Comparison of ENCODE assay signal across 8 cellular contexts in genomic region chr20:10674684-10675455, GRCh38. TPM values are rescaled to one million over a fixed set of nuclear protein-coding genes. Genes with fewer than 3 reads are reported as not detected.
DNase-seq lines count a peak whose midpoint lies in the region; ATAC-seq and TF ChIP-seq lines count a peak whose summit lies in the region.

No MANE protein-coding gene starts in this region.

- peaks cover 10% of the 10 kb centered on the region for H3K79me2 ChIP-seq in fibroblast of lung (ENCODE audit: control insufficient read depth, insufficient read depth, low read length)

- H3K27me3 Mint-ChIP-seq in CD4-positive, alpha-beta memory T cell: peaks cover 42 to 49% of the 10 kb centered on the region in 2 donors
- peaks cover 58% of the 10 kb centered on the region for H3K27me3 Mint-ChIP-seq in activated CD8-positive, alpha-beta T cell treated with anti-CD3 and anti-CD28 coated beads for 36 hours

- TF ChIP-seq CTCF in activated CD8-positive, alpha-beta T cell treated with anti-CD3 and anti-CD28 coated beads for 36 hours (IDR thresholded peaks at IDR 0.05): peak; percentile 61
- TF ChIP-seq CTCF in fibroblast of lung (conservative IDR thresholded peaks at IDR 0.05 in 1 of 2, IDR thresholded peaks at IDR 0.05 in 1 of 2; ENCODE audit: low read depth in 1 of 2, low read length in 2 of 2): peak; percentile 65 to 78

- H4K20me1 ChIP-seq in fibroblast of lung (ENCODE audit: control insufficient read depth, extremely low read depth, insufficient read depth, low read length): no peaks in the 10 kb centered on the region

- 1% methylated on average over 38 of the region's 38 CpGs for WGBS in urinary bladder

- no peak overlapping the region for H3K4me3 ChIP-seq in CD4-positive, alpha-beta memory T cell (ENCODE audit: low read length in 2 of 2)
- peak overlapping the region; percentile 54 to 94 (median 86) for H3K4me3 ChIP-seq in fibroblast of lung (replicated peaks in 1 of 4; ENCODE audit: control extremely low read depth in 1 of 4, insufficient read depth in 1 of 4, low read depth in 3 of 4, low read length in 4 of 4)
- peak overlapping the region; percentile 95 for H3K4me3 ChIP-seq in urinary bladder (ENCODE audit: low read depth, low read length)

- peak overlapping the region; percentile 47 to 88 (median 82) for H3K4me3 Mint-ChIP-seq in CD4-positive, alpha-beta memory T cell
- peak overlapping the region; percentile 37 for H3K4me3 Mint-ChIP-seq in activated CD8-positive, alpha-beta T cell treated with anti-CD3 and anti-CD28 coated beads for 36 hours

- DNase-seq in CD4-positive, alpha-beta memory T cell: peak in 1 of 5 donors; percentile 31
- DNase-seq in NCI-H2227 (lab: John Stamatoyannopoulos, UW; ENCODE audit: unreplicated experiment) (peak; percentile 81), fibroblast of lung (ENCODE audit: low read depth in 2 of 2) (peak; percentile 62 to 71), myocyte (ENCODE audit: low read depth) (peak; percentile 77)
- peak; percentile 63 for DNase-seq in activated CD8-positive, alpha-beta T cell treated with anti-CD3 and anti-CD28 coated beads for 36 hours

- H3K27ac ChIP-seq in CD4-positive, alpha-beta memory T cell (ENCODE audit: low read depth, low read length): no peak overlapping the region
- H3K27ac ChIP-seq in fibroblast of lung (ENCODE audit: insufficient read depth, low read length) (peak overlapping the region; percentile 72), urinary bladder (ENCODE audit: low read depth) (peak overlapping the region; percentile 95)

- ATAC-seq in GM19023 (IDR thresholded peaks at IDR 0.05; ENCODE audit: unreplicated experiment) (peak; percentile 43), HG03103 (IDR thresholded peaks at IDR 0.05; ENCODE audit: low read depth, unreplicated experiment) (peak; percentile 38)
- ATAC-seq in activated CD8-positive, alpha-beta T cell treated with anti-CD3 and anti-CD28 coated beads for 36 hours: peak; percentile 46

- no peaks in the 10 kb centered on the region for H3K9me3 ChIP-seq in CD4-positive, alpha-beta memory T cell (ENCODE audit: control insufficient read depth in 1 of 2, low read length in 2 of 2)
- H3K9me3 ChIP-seq in fibroblast of lung (ENCODE audit: control insufficient read depth, insufficient read depth, low read depth, low read length): no peaks in the 10 kb centered on the region

- intact Hi-C loops in CD4-positive, alpha-beta memory T cell (cut with micrococcal nuclease): no loop called here
- intact Hi-C loops in activated CD8-positive, alpha-beta T cell treated with anti-CD3 and anti-CD28 coated beads for 36 hours (cut with micrococcal nuclease): loop anchor here (5.0 kb wide), 2 partner anchors 123 to 243 kb away; partner anchors contain the start of gene MKKS

- peak overlapping the region; percentile 73 for H3K4me2 ChIP-seq in fibroblast of lung (ENCODE audit: extremely low read depth, insufficient read depth, low read length)

- H3K27me3 ChIP-seq in CD4-positive, alpha-beta memory T cell (ENCODE audit: insufficient read depth, low read length): peaks cover 11% of the 10 kb centered on the region
- H3K27me3 ChIP-seq in fibroblast of lung (ENCODE audit: control insufficient read depth, insufficient read depth, low read length): no peaks in the 10 kb centered on the region

- H3K9ac ChIP-seq in fibroblast of lung (ENCODE audit: insufficient read depth, low read length): peak overlapping the region; percentile 74

- H3K4me1 ChIP-seq in CD4-positive, alpha-beta memory T cell (ENCODE audit: insufficient read depth, low read length): peaks cover 17% of the 10 kb centered on the region
- H3K4me1 ChIP-seq in fibroblast of lung (ENCODE audit: control insufficient read depth, extremely low read depth, insufficient read depth, low read length) (peaks cover 8% of the 10 kb centered on the region), urinary bladder (ENCODE audit: insufficient read depth) (no peaks in the 10 kb centered on the region)

- H3K36me3 Mint-ChIP-seq in CD4-positive, alpha-beta memory T cell: no peaks in the 10 kb centered on the region
- H3K36me3 Mint-ChIP-seq in activated CD8-positive, alpha-beta T cell treated with anti-CD3 and anti-CD28 coated beads for 36 hours (ENCODE audit: low read depth): no peaks in the 10 kb centered on the region

- H3K9me3 Mint-ChIP-seq in CD4-positive, alpha-beta memory T cell: peaks cover 0 to 2% (median 0%) of the 10 kb centered on the region in 8 donors
- no peaks in the 10 kb centered on the region for H3K9me3 Mint-ChIP-seq in activated CD8-positive, alpha-beta T cell treated with anti-CD3 and anti-CD28 coated beads for 36 hours

- CTCF ChIA-PET in CD4-positive, alpha-beta memory T cell (lab: Charles Lee; ENCODE audit: partially characterized antibody): no interaction called here
- CTCF ChIA-PET in activated CD8-positive, alpha-beta T cell treated with anti-CD3 and anti-CD28 coated beads for 36 hours (lab: Charles Lee): interaction anchor here (0.8 to 1.6 kb wide), 6 partner anchors 15 to 114 kb away, joined by 3 to 6 read pairs (median 3); no protein-coding TSS in a partner anchor

- POLR2A ChIA-PET in CD4-positive, alpha-beta memory T cell (lab: Charles Lee; ENCODE audit: partially characterized antibody): no interaction called here
- POLR2A ChIA-PET in activated CD8-positive, alpha-beta T cell treated with anti-CD3 and anti-CD28 coated beads for 36 hours (lab: Charles Lee): no interaction called here

- H3K36me3 ChIP-seq in CD4-positive, alpha-beta memory T cell (ENCODE audit: insufficient read depth, low read length): no peaks in the 10 kb centered on the region
- no peaks in the 10 kb centered on the region for H3K36me3 ChIP-seq in fibroblast of lung (ENCODE audit: control insufficient read depth, insufficient read depth, low read length)
- no peaks in the 10 kb centered on the region for H3K36me3 ChIP-seq in urinary bladder (ENCODE audit: insufficient read depth)

- peaks cover 4 to 35% (median 21%) of the 10 kb centered on the region in 4 donors for H3K4me1 Mint-ChIP-seq in CD4-positive, alpha-beta memory T cell
- H3K4me1 Mint-ChIP-seq in activated CD8-positive, alpha-beta T cell treated with anti-CD3 and anti-CD28 coated beads for 36 hours (ENCODE audit: low read depth): peaks cover 21% of the 10 kb centered on the region

- no peak overlapping the region for H3K27ac Mint-ChIP-seq in CD4-positive, alpha-beta memory T cell
- H3K27ac Mint-ChIP-seq in activated CD8-positive, alpha-beta T cell treated with anti-CD3 and anti-CD28 coated beads for 36 hours: no peak overlapping the region

- H2AFZ ChIP-seq in fibroblast of lung (ENCODE audit: low read length): peak overlapping the region; percentile 46

RNA-seq across cellular contexts. Expression of gene JAG1, which starts 1.1 kb away (rescaled TPM):
- under 1 TPM; 0.29 to 0.61 TPM for total RNA-seq in CD4-positive, alpha-beta memory T cell
- polyA plus RNA-seq in CD4-positive, alpha-beta memory T cell: 1 to 10 TPM in 1 of 2 donors, under 1 TPM in 1; 0.04 to 1.9 TPM
- total RNA-seq in activated CD8-positive, alpha-beta T cell treated with anti-CD3 and anti-CD28 coated beads for 36 hours: under 1 TPM; 0.41 to 0.58 TPM
- total RNA-seq in fibroblast of lung (34.2 and 57.3 TPM in 2 replicates), myocyte (14.0 and 30.8 TPM in 2 replicates), urinary bladder (131 TPM)
- polyA plus RNA-seq in fibroblast of lung (5.8 and 16.3 TPM in 2 replicates), urinary bladder (36.9 TPM)
- polyA plus RNA-seq in fibroblast of lung (2012): 6.2 and 17.1 TPM in 2 replicates
- 28.6 and 44.2 TPM in 2 replicates for polyA minus RNA-seq in fibroblast of lung (ENCODE audit: low replicate concordance)
- polyA plus RNA-seq in myocyte (2012): 13.7 TPM

Comparison
In these comparisons a context has a peak if more than half of its experiments do, and no peak if none do; other contexts are left out.
1. H3K4me3 ChIP-seq: peak in fibroblast of lung (4 of 4) and urinary bladder (single experiment); none in CD4-positive, alpha-beta memory T cell (0 of 2).
2. Peak in every context shown above with its lines, with median percentiles within 50 percentile points of each other: ATAC-seq.